ENCODE assay signal across 32 cellular contexts in the genomic region with DNA sequence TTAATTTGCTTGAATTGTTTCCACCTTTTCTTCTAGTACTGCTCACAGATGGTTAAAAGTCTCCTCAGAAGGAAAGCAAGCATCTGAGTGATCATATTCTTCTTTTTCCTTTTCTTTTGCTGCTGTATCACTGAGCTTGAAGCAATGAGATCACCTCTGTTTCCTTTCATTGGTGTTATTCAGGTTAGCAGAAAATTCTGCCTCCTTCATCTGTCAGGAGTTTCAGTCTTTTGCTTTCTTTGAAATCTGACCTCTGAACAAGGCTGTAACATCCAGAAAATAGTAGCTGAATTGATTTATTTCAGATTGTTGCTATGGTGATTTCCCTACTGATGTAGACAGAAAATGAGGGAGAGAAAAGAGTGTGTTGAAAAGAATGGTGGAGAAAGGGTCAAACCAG.
"Had no signal": no experiment of that assay in that cellular context is flagged by ENCODE, and none has a peak within 500 bp of the region (broad histone marks: within the 10 kb centered on the region; RNA-seq: fewer than 3 reads in every experiment).

No MANE protein-coding gene starts in this region.

- DNase-seq: activated CD4-positive, alpha-beta memory T cell treated with anti-CD3 and anti-CD28 coated beads, Interleukin-2, amount 10 ng/mL, durations not matched to agents 7 days and 5 days; activated CD4-positive, alpha-beta T cell treated with anti-CD3 and anti-CD28 coated beads for 1 hour; activated CD4-positive, alpha-beta T cell treated with anti-CD3 and anti-CD28 coated beads for 48 hours; activated CD4-positive, CD25-positive, alpha-beta regulatory T cell; activated CD8-positive, alpha-beta memory T cell treated with anti-CD3 and anti-CD28 coated beads for 24 hours; activated CD8-positive, alpha-beta memory T cell treated with anti-CD3 and anti-CD28 coated beads, Interleukin-2, amount 10 ng/mL, durations not matched to agents 7 days and 5 days; activated CD8-positive, alpha-beta memory T cell treated with anti-CD3 and anti-CD28 coated beads, Interleukin-2, amount 50 U/mL, for 48 hours; activated effector memory CD4-positive, alpha-beta T cell treated with Interleukin-2 at 50 U/mL for 16 hours; activated naive CD4-positive, alpha-beta T cell treated with anti-CD3 and anti-CD28 coated beads, Interleukin-2, amount 50 U/mL, for 16 hours; activated naive CD8-positive, alpha-beta T cell treated with anti-CD3 and anti-CD28 coated beads for 36 hours; activated T-cell treated with anti-CD3 and anti-CD28 coated beads, Interleukin-2, amount 50 U/mL, for 48 hours; amniotic stem cell; aorta; Karpas-422; KBM-7; NCI-H1105; NCI-H1417 treated with DMSO at 0.1 percent for 48 hours; NCI-H187 treated with DMSO at 0.1 percent for 48 hours; NCI-H2081; NCI-H2171; NCI-H510A; NCI-H526; NCI-H748 treated with DMSO at 0.1 percent for 48 hours; NK-92 treated with Interleukin-12 subunit alpha and Interleukin-12 subunit beta, amount 100 ng/mL, for 24 hours; PC-3; Peyer's patch; RPMI8226; SHP77 treated with DMSO at 0.1 percent for 48 hours; T1000; WERI-Rb-1 had no signal

- H3K4me3 ChIP-seq: cardiac muscle cell, Peyer's patch, SJSA1 had no signal

- H3K27ac ChIP-seq: cardiac muscle cell, Peyer's patch, SJSA1, WERI-Rb-1 had no signal

- H3K9me3 ChIP-seq: Peyer's patch, SJSA1 had no signal

- H3K4me1 ChIP-seq: Peyer's patch, SJSA1 had no signal

- H3K36me3 ChIP-seq: cardiac muscle cell, Peyer's patch, SJSA1, WERI-Rb-1 had no signal

- H3K27me3 ChIP-seq: cardiac muscle cell, Peyer's patch, SJSA1 had no signal
